ENCODE assay signal across 32 cellular contexts in the genomic region with DNA sequence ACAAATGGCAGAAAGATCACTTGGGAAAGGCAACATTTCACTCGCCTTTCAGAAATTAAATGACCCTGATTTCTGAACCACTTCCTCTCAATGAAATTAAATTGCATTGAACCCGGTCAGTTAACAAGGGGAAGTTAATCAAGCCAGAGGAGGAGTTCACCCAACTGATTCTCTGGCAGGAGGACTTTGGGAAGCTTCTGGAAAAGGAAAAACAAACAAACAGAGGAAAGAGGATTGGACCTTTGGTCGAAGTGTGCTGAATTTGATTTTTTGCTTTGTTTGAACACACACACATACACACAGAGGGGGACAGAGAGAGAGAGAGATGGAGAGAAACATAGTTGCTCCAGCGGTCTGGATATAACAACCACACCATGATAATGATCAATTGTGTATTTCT.
"Had no signal": no experiment of that assay in that cellular context is flagged by ENCODE, and none has a peak within 500 bp of the region (broad histone marks: within the 10 kb centered on the region; RNA-seq: fewer than 3 reads in every experiment).

No MANE protein-coding gene starts in this region.

- H3K9me3 ChIP-seq: ovary, psoas muscle, spleen, stomach, thoracic aorta, thyroid gland, tibial nerve, upper lobe of left lung, vagina had no signal

- H3K4me1 ChIP-seq: parathyroid adenoma, psoas muscle, spleen, stomach, tibial nerve, upper lobe of left lung, vagina had no signal

- H3K4me3 Mint-ChIP-seq: naive B cell; naive thymus-derived CD8-positive, alpha-beta T cell; natural killer cell treated with Interleukin-12 subunit alpha and Interleukin-12 subunit beta and Interleukin-15 and Interleukin-18, amount 100 ng/mL, for 72 hours; nephron progenitor cell; neural crest cell; stimulated activated memory B cell treated with anti-CD40 and anti-IgM and Interleukin-4, amounts not matched to agents 10 μg/mL and 1 μg/mL and 100 μg/mL, for 72 hours had no signal

- H3K9me3 Mint-ChIP-seq: natural killer cell treated with Interleukin-12 subunit alpha and Interleukin-12 subunit beta and Interleukin-15 and Interleukin-18, amount 100 ng/mL, for 72 hours; neural crest cell had no signal

- FAIRE-seq: urothelium cell line had no signal

- H3K27me3 ChIP-seq: ovary, thyroid gland, tibial nerve, upper lobe of left lung, vagina had no signal

- H3K4me2 ChIP-seq: smooth muscle cell had no signal

- H3K36me3 ChIP-seq: ovary, spleen, stomach, thoracic aorta, thyroid gland, tibial nerve, upper lobe of left lung, vagina had no signal

- H3K27ac ChIP-seq: ovary, parathyroid adenoma, psoas muscle, skin epidermis, spleen, stomach, thoracic aorta, thyroid gland, tibial nerve, upper lobe of left lung, vagina had no signal

- H3K27ac Mint-ChIP-seq: naive B cell; naive thymus-derived CD8-positive, alpha-beta T cell; natural killer cell treated with Interleukin-12 subunit alpha and Interleukin-12 subunit beta and Interleukin-15 and Interleukin-18, amount 100 ng/mL, for 72 hours; nephron progenitor cell; progenitor cell of endocrine pancreas; stimulated activated memory B cell treated with anti-CD40 and anti-IgM and Interleukin-4, amounts not matched to agents 10 μg/mL and 1 μg/mL and 100 μg/mL, for 72 hours had no signal

- H2AFZ ChIP-seq: parathyroid adenoma had no signal

- H3K79me2 ChIP-seq: parathyroid adenoma had no signal

- H3K4me1 Mint-ChIP-seq: naive B cell; naive thymus-derived CD8-positive, alpha-beta T cell; nephron progenitor cell; stimulated activated memory B cell treated with anti-CD40 and anti-IgM and Interleukin-4, amounts not matched to agents 10 μg/mL and 1 μg/mL and 100 μg/mL, for 72 hours had no signal

- ATAC-seq: naive thymus-derived CD8-positive, alpha-beta T cell; natural killer cell treated with Interleukin-12 subunit alpha and Interleukin-12 subunit beta and Interleukin-15 and Interleukin-18, amount 100 ng/mL, for 72 hours; psoas muscle; right cardiac atrium; sciatic nerve; stimulated activated memory B cell treated with anti-CD40 and anti-IgM and Interleukin-4, amounts not matched to agents 10 μg/mL and 1 μg/mL and 100 μg/mL, for 72 hours; stimulated activated naive CD8-positive, alpha-beta T cell treated with anti-CD3 and anti-CD28 coated beads, Interleukin-15, Interleukin-2, amounts not matched to agents 100 U/mL and 50 U/mL, for 24 hours had no signal

- DNase-seq: naive B cell; naive thymus-derived CD8-positive, alpha-beta T cell; nephron progenitor cell; occipital lobe; ovary; posterior cingulate gyrus; psoas muscle; right cardiac atrium; spleen; stimulated activated CD4-positive, alpha-beta T cell treated with anti-CD3 and anti-CD28 coated beads, Interleukin-12 subunit alpha, Interleukin-12 subunit beta, amount 100 ng/mL, for 4 hours; stimulated activated CD4-positive, alpha-beta T cell treated with anti-CD3 and anti-CD28 coated beads, Interleukin-1b, Interleukin-23, amount 100 ng/mL, for 48 hours; stimulated activated CD4-positive, alpha-beta T cell treated with anti-CD3 and anti-CD28 coated beads, Interleukin-4, amount 100 ng/mL, for 1 hour; stimulated activated CD4-positive, alpha-beta T cell treated with anti-CD3 and anti-CD28 coated beads, Interleukin-4, amount 100 ng/mL, for 4 hours; stimulated activated CD8-positive, alpha-beta memory T cell treated with anti-CD3 and anti-CD28 coated beads, Interleukin-4, amount 100 ng/mL, for 48 hours; stimulated activated naive CD4-positive, alpha-beta T cell; stimulated activated naive CD8-positive, alpha-beta T cell treated with anti-CD3 and anti-CD28 coated beads, Interleukin-15, Interleukin-2, amounts not matched to agents 100 U/mL and 50 U/mL, for 24 hours; stomach; thyroid gland; trophoblast cell; upper lobe of left lung had no signal

- H3K4me3 ChIP-seq: ovary, psoas muscle, skin epidermis, smooth muscle cell, spleen, stomach, thoracic aorta, thyroid gland, tibial nerve, upper lobe of left lung, vagina had no signal

- H3K9ac ChIP-seq: parathyroid adenoma had no signal
